ENCODE assay signal across 20 cellular contexts in genomic region chr12:27316947-27317346, GRCh38.
"Had no signal": no experiment of that assay in that cellular context is flagged by ENCODE, and none has a peak within 500 bp of the region (broad histone marks: within the 10 kb centered on the region; RNA-seq: fewer than 3 reads in every experiment).

No MANE protein-coding gene starts in this region.

- H3K4me1 ChIP-seq: Peyer's patch, SJCRH30 had no signal

- H3K4me3 ChIP-seq: MG63, PC-9, Peyer's patch, SJCRH30 had no signal

- H3K27ac ChIP-seq: PC-9, Peyer's patch, SJCRH30 had no signal

- H2AFZ ChIP-seq: PC-9 had no signal

- H3K4me2 ChIP-seq: PC-9 had no signal

- H3K9me3 ChIP-seq: MG63, Peyer's patch, SJCRH30 had no signal

- DNase-seq: Karpas-422, KG1, MG63, NCI-H1092, NCI-H1105 treated with DMSO at 0.1 percent for 48 hours, NCI-H1417 treated with DMSO at 0.1 percent for 48 hours, NCI-H146, NCI-H1694 treated with DMSO at 0.1 percent for 48 hours, NCI-H2081, NCI-H2107, NCI-H2227 treated with DMSO at 0.1 percent for 48 hours, NCI-H524, NCI-H526 treated with DMSO at 0.1 percent for 48 hours, NCI-H774, PC-9, Peyer's patch, SHP77 treated with DMSO at 0.1 percent for 48 hours, SJCRH30 had no signal

- ATAC-seq: Right ventricle myocardium inferior, SK-N-SH treated with all-trans-retinoic acid at 6 μM for 48 hours had no signal

- H3K36me3 ChIP-seq: MG63 had no signal

- H3K27me3 ChIP-seq: MG63, Peyer's patch, SJCRH30 had no signal
